ENCODE assay signal across 2 cellular contexts in genomic region chr16:2089676-2090480, GRCh38.
TF ChIP-seq lines count a peak whose summit lies in the region.

No MANE protein-coding gene starts in this region.

TF ChIP-seq in IMR-90, 13 proteins besides CTCF, POLR2A, EP300 and RAD21:
- TF ChIP-seq BHLHE40 (IDR thresholded peaks at IDR 0.05; ENCODE audit: low read depth, low read length) (no peak), MAFK (IDR thresholded peaks at IDR 0.05; ENCODE audit: low read depth, low read length) (no peak), ELK1 (IDR thresholded peaks at IDR 0.05; ENCODE audit: borderline replicate concordance, low read depth, low read length) (no peak), CHD1 (IDR thresholded peaks at IDR 0.05; ENCODE audit: low read depth, low read length) (no peak), MXI1 (IDR thresholded peaks at IDR 0.05; ENCODE audit: borderline replicate concordance, low read depth, low read length) (no peak)
TF ChIP-seq in IMR-90: peak in this region for 0.

TF ChIP-seq in HepG2, 621 proteins besides CTCF, POLR2A, EP300 and RAD21:
- TF ChIP-seq TFAP4 (IDR thresholded peaks at IDR 0.05; ENCODE audit: borderline replicate concordance, low read depth) (no peak), POLR2G (IDR thresholded peaks at IDR 0.05; ENCODE audit: low read depth, low read length) (peak; percentile 15; the same call in 1 of the 2 replicates), AGO2 (optimal IDR thresholded peaks at IDR 0.05; ENCODE audit: low read depth, low read length) (peak; percentile 9), NFKB2 (CRISPR knock-in tag; IDR thresholded peaks at IDR 0.05; ENCODE audit: borderline replicate concordance) (no peak), ZNF780A (CRISPR knock-in tag; IDR thresholded peaks at IDR 0.05) (no peak), ZBTB7A (CRISPR knock-in tag; IDR thresholded peaks at IDR 0.05) (no peak), PHF5A (CRISPR knock-in tag; IDR thresholded peaks at IDR 0.05; ENCODE audit: low read depth, unreplicated experiment) (no peak), YEATS4 (CRISPR knock-in tag; IDR thresholded peaks at IDR 0.05; ENCODE audit: borderline replicate concordance) (no peak), PREB (CRISPR knock-in tag; IDR thresholded peaks at IDR 0.05) (no peak), ZFP91 (CRISPR knock-in tag; IDR thresholded peaks at IDR 0.05; ENCODE audit: borderline replicate concordance) (0 out of 2 replicates have a peak, but pooled peaks have one; percentile 30)
